8 cellular contexts compared by ENCODE assay signal in the genomic region with DNA sequence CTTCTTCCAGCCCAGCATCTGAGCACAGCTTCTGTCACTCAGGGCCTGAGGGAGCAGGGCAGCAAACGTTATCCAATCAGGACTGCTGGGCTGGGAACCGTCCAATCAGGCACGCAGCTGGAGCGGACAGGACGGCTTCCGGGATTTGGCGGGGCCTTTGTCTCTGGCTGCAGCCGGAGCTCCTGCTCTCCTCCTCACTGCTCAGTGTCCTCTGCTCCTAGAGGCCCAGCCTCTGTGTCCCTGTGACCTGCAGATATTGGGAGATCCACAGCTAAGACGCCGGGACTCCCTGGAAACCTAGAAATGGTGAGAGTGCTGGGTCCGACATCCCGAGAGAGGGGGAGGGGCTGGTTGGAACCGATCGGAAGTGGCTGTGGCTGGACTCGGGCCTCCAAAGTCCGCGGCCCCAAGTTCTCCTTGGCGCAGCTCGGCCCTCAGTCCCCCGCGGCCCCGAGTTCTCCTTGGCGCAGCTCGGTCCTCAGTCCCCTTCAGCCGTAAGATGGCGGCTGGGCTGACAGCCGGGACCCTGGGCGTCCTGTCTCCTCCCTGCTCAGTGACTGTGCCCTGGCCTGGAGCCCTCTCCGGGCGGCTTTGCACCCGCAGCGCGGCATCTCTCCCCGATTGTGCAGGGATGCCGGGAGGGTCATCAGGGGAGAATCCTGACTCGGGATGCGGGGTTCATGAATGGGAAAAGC. TPM values are rescaled to one million over a fixed set of nuclear protein-coding genes. Genes with fewer than 3 reads are reported as not detected.
DNase-seq lines count a peak whose midpoint lies in the region; ATAC-seq, FAIRE-seq and TF ChIP-seq lines count a peak whose summit lies in the region.

A gene (plus strand): TSS at position 154 of the 695 bp plus-strand sequence. CDS start 150 bp downstream, at position 304.

- peak; percentile 95 for DNase-seq in NCI-H2107 treated with DMSO at 0.1 percent for 48 hours (lab: John Stamatoyannopoulos, UW; ENCODE audit: unreplicated experiment)
- DNase-seq in iPS DF 6.9 (ENCODE audit: low read depth, low spot score) = peak; percentile 73
- peak; percentile 87 to 92 for DNase-seq in gastrocnemius medialis

- in situ Hi-C loops in gastrocnemius medialis (cut with MboI; ENCODE audit: low sequenced_read_pairs in 4 of 4) = loop anchor here in 1 of 4 donors (25.0 kb wide), 1 partner anchor 354 kb away; a partner anchor contains a TSS

- TF ChIP-seq POLR2A in gastrocnemius medialis (IDR thresholded peaks at IDR 0.05) = peak in 1 of 2 donors; percentile 54

- peaks cover 13% of the 10 kb centered on the region for H3K27me3 Mint-ChIP-seq in brain

- H3K27ac ChIP-seq in 22Rv1 (peak within 1 kb of the TSS; percentile 82), iPS DF 6.9 (ENCODE audit: low read length) (no peak within 1 kb of the TSS), gastrocnemius medialis (peak within 1 kb of the TSS; percentile 52 to 70 (median 66))

- no peak for TF ChIP-seq CTCF in 22Rv1 (IDR thresholded peaks at IDR 0.05)
- TF ChIP-seq CTCF in brain (conservative IDR thresholded peaks at IDR 0.05) = no peak
- no peak for TF ChIP-seq CTCF in gastrocnemius medialis (IDR thresholded peaks at IDR 0.05 in 4 of 5, conservative IDR thresholded peaks at IDR 0.05 in 1 of 5)

- no peaks in the 10 kb centered on the region for H3K4me1 ChIP-seq in iPS DF 6.9 (ENCODE audit: control insufficient read depth, insufficient read depth, low read length)
- H3K4me1 ChIP-seq in gastrocnemius medialis = peaks cover 3 to 4% of the 10 kb centered on the region in 2 donors

- no peaks in the 10 kb centered on the region for H3K27me3 ChIP-seq in iPS DF 6.9 (ENCODE audit: control insufficient read depth, insufficient read depth, low read length)
- no peaks in the 10 kb centered on the region for H3K27me3 ChIP-seq in gastrocnemius medialis

- H3K9me3 Mint-ChIP-seq in brain = peaks cover 10 to 26% (median 20%) of the 10 kb centered on the region in 5 experiments

- peak within 1 kb of the TSS; percentile 88 for H3K4me3 ChIP-seq in iPS DF 6.9 (ENCODE audit: low read length)
- H3K4me3 ChIP-seq in gastrocnemius medialis = peak within 1 kb of the TSS; percentile 72 to 87 (median 76)

- intact Hi-C loops in gastrocnemius medialis (cut with DNase I; ENCODE audit: low total_unique reads) = loop anchor here (10.0 kb wide), 1 partner anchor 101 kb away; a partner anchor contains a TSS

- H3K27ac Mint-ChIP-seq in brain = peak within 1 kb of the TSS; percentile 29 to 98 (median 96)

- H3K4me1 Mint-ChIP-seq in brain = peaks cover 36% of the 10 kb centered on the region

- FAIRE-seq in TTC549 (lab: Jason Lieb, UNC) = peak; percentile 92

- WGBS in iPS DF 6.9 (ENCODE audit: insufficient coverage, insufficient read length) = no CpG with 5 or more reads among the region's 37 CpGs

- no peaks in the 10 kb centered on the region for H3K9me3 ChIP-seq in iPS DF 6.9 (ENCODE audit: control insufficient read depth, insufficient read depth, low read length)
- no peaks in the 10 kb centered on the region for H3K9me3 ChIP-seq in gastrocnemius medialis

- peak within 1 kb of the TSS; percentile 96 to 98 (median 97) for H3K4me3 Mint-ChIP-seq in brain

- peak; percentile 99 for ATAC-seq in GM18520 (IDR thresholded peaks at IDR 0.05; ENCODE audit: unreplicated experiment)
- ATAC-seq in HG03064 (IDR thresholded peaks at IDR 0.05; ENCODE audit: low read depth, unreplicated experiment) = peak; percentile 92
- ATAC-seq in gastrocnemius medialis = peak; percentile 100

- H3K36me3 Mint-ChIP-seq in brain = peaks cover 32% of the 10 kb centered on the region

- peaks cover 2% of the 10 kb centered on the region; the same call in 1 of the 2 replicates for H3K36me3 ChIP-seq in iPS DF 6.9 (ENCODE audit: control insufficient read depth, insufficient read depth, low read length)
- H3K36me3 ChIP-seq in gastrocnemius medialis = no peaks in the 10 kb centered on the region

RNA-seq across cellular contexts. Expression of the gene that starts here (rescaled TPM):
- polyA plus RNA-seq in brain (ENCODE audit: insufficient read depth, low read depth, low replicate concordance) = 0.56 TPM
- 1 to 10 TPM in 1 of 4 donors, under 1 TPM in 3; 0.49 to 1.6 (median 0.77) TPM for total RNA-seq in gastrocnemius medialis
